ENCODE assay signal across 2 cellular contexts in the genomic region with DNA sequence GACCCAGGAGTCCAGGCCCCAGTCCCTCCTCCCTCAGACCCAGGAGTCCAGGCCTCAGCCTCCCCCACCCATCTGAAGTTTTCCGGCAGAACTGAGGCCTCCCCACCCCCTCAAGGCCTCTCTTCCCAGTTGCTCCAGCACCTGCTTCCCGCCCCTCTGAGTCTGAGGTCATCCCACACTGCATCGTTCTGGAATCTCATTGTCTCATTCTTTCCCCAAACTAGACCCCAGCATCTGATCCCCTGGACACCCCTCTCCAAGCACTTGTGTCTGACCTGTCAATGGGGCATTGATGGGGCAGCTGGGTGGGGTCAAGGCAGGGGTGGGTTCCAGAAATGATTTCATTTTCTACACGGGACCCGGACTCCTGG.
TF ChIP-seq lines count a peak whose summit lies in the region.

No MANE protein-coding gene starts in this region.

TF ChIP-seq in SK-N-SH treated with all-trans-retinoic acid at 6 μM for 48 hours, 23 proteins besides CTCF, POLR2A, EP300 and RAD21 (continued from another document):
- TF ChIP-seq, protein P1, sequence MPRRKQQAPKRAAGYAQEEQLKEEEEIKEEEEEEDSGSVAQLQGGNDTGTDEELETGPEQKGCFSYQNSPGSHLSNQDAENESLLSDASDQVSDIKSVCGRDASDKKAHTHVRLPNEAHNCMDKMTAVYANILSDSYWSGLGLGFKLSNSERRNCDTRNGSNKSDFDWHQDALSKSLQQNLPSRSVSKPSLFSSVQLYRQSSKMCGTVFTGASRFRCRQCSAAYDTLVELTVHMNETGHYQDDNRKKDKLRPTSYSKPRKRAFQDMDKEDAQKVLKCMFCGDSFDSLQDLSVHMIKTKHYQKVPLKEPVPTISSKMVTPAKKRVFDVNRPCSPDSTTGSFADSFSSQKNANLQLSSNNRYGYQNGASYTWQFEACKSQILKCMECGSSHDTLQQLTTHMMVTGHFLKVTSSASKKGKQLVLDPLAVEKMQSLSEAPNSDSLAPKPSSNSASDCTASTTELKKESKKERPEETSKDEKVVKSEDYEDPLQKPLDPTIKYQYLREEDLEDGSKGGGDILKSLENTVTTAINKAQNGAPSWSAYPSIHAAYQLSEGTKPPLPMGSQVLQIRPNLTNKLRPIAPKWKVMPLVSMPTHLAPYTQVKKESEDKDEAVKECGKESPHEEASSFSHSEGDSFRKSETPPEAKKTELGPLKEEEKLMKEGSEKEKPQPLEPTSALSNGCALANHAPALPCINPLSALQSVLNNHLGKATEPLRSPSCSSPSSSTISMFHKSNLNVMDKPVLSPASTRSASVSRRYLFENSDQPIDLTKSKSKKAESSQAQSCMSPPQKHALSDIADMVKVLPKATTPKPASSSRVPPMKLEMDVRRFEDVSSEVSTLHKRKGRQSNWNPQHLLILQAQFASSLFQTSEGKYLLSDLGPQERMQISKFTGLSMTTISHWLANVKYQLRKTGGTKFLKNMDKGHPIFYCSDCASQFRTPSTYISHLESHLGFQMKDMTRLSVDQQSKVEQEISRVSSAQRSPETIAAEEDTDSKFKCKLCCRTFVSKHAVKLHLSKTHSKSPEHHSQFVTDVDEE (CRISPR knock-in tag; IDR thresholded peaks at IDR 0.05): no peak
- TF ChIP-seq, protein P2, sequence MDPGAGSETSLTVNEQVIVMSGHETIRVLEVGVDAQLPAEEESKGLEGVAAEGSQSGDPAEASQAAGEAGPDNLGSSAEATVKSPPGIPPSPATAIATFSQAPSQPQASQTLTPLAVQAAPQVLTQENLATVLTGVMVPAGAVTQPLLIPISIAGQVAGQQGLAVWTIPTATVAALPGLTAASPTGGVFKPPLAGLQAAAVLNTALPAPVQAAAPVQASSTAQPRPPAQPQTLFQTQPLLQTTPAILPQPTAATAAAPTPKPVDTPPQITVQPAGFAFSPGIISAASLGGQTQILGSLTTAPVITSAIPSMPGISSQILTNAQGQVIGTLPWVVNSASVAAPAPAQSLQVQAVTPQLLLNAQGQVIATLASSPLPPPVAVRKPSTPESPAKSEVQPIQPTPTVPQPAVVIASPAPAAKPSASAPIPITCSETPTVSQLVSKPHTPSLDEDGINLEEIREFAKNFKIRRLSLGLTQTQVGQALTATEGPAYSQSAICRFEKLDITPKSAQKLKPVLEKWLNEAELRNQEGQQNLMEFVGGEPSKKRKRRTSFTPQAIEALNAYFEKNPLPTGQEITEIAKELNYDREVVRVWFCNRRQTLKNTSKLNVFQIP (CRISPR knock-in tag; IDR thresholded peaks at IDR 0.05; ENCODE audit: borderline replicate concordance, low read depth): no peak
- TF ChIP-seq RARB (CRISPR knock-in tag; IDR thresholded peaks at IDR 0.05) (no peak), ZNF565 (CRISPR knock-in tag; conservative IDR thresholded peaks at IDR 0.05; ENCODE audit: low read depth) (no peak), ISL1 (CRISPR knock-in tag; IDR thresholded peaks at IDR 0.05) (no peak), ZNF8 (CRISPR knock-in tag; IDR thresholded peaks at IDR 0.05) (no peak), BACH2 (CRISPR knock-in tag; IDR thresholded peaks at IDR 0.05; ENCODE audit: borderline replicate concordance) (no peak), ARNTL (CRISPR knock-in tag; IDR thresholded peaks at IDR 0.05; ENCODE audit: borderline replicate concordance, low read depth) (no peak), ZNF70 (CRISPR knock-in tag; IDR thresholded peaks at IDR 0.05) (no peak), SNAI2 (CRISPR knock-in tag; IDR thresholded peaks at IDR 0.05) (no peak), ZFP3 (CRISPR knock-in tag; IDR thresholded peaks at IDR 0.05) (no peak), TCF4 (CRISPR knock-in tag; IDR thresholded peaks at IDR 0.05; ENCODE audit: borderline replicate concordance) (no peak), PPARA (CRISPR knock-in tag; IDR thresholded peaks at IDR 0.05; ENCODE audit: borderline replicate concordance) (no peak), ZC3H10 (CRISPR knock-in tag; IDR thresholded peaks at IDR 0.05) (no peak)
- TF ChIP-seq, protein P3, sequence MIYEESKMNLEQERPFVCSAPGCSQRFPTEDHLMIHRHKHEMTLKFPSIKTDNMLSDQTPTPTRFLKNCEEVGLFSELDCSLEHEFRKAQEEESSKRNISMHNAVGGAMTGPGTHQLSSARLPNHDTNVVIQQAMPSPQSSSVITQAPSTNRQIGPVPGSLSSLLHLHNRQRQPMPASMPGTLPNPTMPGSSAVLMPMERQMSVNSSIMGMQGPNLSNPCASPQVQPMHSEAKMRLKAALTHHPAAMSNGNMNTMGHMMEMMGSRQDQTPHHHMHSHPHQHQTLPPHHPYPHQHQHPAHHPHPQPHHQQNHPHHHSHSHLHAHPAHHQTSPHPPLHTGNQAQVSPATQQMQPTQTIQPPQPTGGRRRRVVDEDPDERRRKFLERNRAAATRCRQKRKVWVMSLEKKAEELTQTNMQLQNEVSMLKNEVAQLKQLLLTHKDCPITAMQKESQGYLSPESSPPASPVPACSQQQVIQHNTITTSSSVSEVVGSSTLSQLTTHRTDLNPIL (CRISPR knock-in tag; IDR thresholded peaks at IDR 0.05; ENCODE audit: low read depth): no peak
- TF ChIP-seq, protein P4, sequence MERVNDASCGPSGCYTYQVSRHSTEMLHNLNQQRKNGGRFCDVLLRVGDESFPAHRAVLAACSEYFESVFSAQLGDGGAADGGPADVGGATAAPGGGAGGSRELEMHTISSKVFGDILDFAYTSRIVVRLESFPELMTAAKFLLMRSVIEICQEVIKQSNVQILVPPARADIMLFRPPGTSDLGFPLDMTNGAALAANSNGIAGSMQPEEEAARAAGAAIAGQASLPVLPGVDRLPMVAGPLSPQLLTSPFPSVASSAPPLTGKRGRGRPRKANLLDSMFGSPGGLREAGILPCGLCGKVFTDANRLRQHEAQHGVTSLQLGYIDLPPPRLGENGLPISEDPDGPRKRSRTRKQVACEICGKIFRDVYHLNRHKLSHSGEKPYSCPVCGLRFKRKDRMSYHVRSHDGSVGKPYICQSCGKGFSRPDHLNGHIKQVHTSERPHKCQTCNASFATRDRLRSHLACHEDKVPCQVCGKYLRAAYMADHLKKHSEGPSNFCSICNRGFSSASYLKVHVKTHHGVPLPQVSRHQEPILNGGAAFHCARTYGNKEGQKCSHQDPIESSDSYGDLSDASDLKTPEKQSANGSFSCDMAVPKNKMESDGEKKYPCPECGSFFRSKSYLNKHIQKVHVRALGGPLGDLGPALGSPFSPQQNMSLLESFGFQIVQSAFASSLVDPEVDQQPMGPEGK (CRISPR knock-in tag; IDR thresholded peaks at IDR 0.05; ENCODE audit: borderline replicate concordance): no peak

TF ChIP-seq in SK-N-SH, 30 proteins besides CTCF, POLR2A, EP300 and RAD21:
- TF ChIP-seq, protein P5, sequence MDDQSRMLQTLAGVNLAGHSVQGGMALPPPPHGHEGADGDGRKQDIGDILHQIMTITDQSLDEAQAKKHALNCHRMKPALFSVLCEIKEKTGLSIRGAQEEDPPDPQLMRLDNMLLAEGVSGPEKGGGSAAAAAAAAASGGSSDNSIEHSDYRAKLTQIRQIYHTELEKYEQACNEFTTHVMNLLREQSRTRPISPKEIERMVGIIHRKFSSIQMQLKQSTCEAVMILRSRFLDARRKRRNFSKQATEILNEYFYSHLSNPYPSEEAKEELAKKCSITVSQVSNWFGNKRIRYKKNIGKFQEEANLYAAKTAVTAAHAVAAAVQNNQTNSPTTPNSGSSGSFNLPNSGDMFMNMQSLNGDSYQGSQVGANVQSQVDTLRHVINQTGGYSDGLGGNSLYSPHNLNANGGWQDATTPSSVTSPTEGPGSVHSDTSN (IDR thresholded peaks at IDR 0.05): no peak
- TF ChIP-seq TEAD4 (IDR thresholded peaks at IDR 0.05; ENCODE audit: borderline replicate concordance, insufficient read depth) (no peak), RCOR1 (IDR thresholded peaks at IDR 0.05; ENCODE audit: low read length) (no peak), RXRA (IDR thresholded peaks at IDR 0.05; ENCODE audit: borderline replicate concordance, low read depth) (no peak), GATA2 (CRISPR knock-in tag; IDR thresholded peaks at IDR 0.05) (no peak), TAF1 (IDR thresholded peaks at IDR 0.05; ENCODE audit: borderline replicate concordance, low read depth, low read length) (no peak), TCF12 (IDR thresholded peaks at IDR 0.05) (no peak)
- TF ChIP-seq, protein P6, sequence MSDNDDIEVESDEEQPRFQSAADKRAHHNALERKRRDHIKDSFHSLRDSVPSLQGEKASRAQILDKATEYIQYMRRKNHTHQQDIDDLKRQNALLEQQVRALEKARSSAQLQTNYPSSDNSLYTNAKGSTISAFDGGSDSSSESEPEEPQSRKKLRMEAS (IDR thresholded peaks at IDR 0.05; ENCODE audit: low read depth): no peak
- TF ChIP-seq, protein P7, sequence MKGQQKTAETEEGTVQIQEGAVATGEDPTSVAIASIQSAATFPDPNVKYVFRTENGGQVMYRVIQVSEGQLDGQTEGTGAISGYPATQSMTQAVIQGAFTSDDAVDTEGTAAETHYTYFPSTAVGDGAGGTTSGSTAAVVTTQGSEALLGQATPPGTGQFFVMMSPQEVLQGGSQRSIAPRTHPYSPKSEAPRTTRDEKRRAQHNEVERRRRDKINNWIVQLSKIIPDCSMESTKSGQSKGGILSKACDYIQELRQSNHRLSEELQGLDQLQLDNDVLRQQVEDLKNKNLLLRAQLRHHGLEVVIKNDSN (IDR thresholded peaks at IDR 0.05; ENCODE audit: borderline replicate concordance, low read depth): no peak
